In the genomic region with DNA sequence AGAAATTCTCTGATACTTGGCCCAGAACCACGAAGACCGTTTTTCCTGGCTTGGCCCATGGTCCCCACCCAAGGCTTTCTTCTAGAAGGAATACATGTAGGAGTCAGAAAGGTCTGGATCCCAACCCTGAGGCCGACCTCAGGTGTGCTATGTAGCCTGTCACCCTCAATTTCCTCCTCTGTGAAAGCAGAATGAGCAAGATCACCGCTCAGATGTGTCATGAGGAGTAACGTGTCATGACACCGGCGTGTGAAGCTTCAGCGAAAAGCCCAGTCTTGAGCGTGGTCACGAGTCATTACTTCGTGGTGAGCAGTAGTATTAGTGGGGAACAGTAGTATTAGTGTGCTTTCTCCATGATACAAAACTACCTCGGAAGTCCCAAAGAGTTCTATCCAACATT, we compare ENCODE assay signal across 8 cellular contexts.
A peak's percentile ranks its signal among the peaks of the same experiment; 100 is the strongest.
DNase-seq lines count a peak whose midpoint lies in the region; ATAC-seq and TF ChIP-seq lines count a peak whose summit lies in the region.

No MANE protein-coding gene starts in this region.

- H4K20me1 ChIP-seq in Karpas-422 (ENCODE audit: insufficient read depth, low read depth, low read length), result no peaks in the 10 kb centered on the region

- H3K79me2 ChIP-seq in Karpas-422 (ENCODE audit: low read length), result no peaks in the 10 kb centered on the region

- H3K4me1 Mint-ChIP-seq in activated T-cell treated with anti-CD3 and anti-CD28 coated beads, Interleukin-2, amount 50 U/mL, for 4 hours (ENCODE audit: low read depth), result peaks cover 17% of the 10 kb centered on the region

- intact Hi-C loops in right cardiac atrium (cut with DNase I), result loop anchor here in 3 of 4 donors (5.0 to 10.0 kb wide), 3 partner anchors 139 to 549 kb away; no protein-coding TSS in a partner anchor

- H3K4me2 ChIP-seq in Karpas-422 (ENCODE audit: low read depth, low read length, poor library complexity, severe bottlenecking), result no peak overlapping the region

- peak; percentile 42 for ATAC-seq in GM18511 (IDR thresholded peaks at IDR 0.05; ENCODE audit: unreplicated experiment)
- peak; percentile 88 to 89 for ATAC-seq in activated T-cell treated with anti-CD3 and anti-CD28 coated beads, Interleukin-2, amount 50 U/mL, for 4 hours
- ATAC-seq in right cardiac atrium, result no peak

- H3K36me3 ChIP-seq in Karpas-422 (ENCODE audit: insufficient read depth, low read length), result no peaks in the 10 kb centered on the region

- no peaks in the 10 kb centered on the region for H3K9me2 ChIP-seq in Karpas-422 (replicated peaks; ENCODE audit: insufficient read depth, low read length)

- no peaks in the 10 kb centered on the region for H3K9me3 Mint-ChIP-seq in activated T-cell treated with anti-CD3 and anti-CD28 coated beads, Interleukin-2, amount 50 U/mL, for 4 hours

- 91% methylated on average over 12 of the region's 12 CpGs for WGBS in right cardiac atrium

- no peak overlapping the region for H3K9ac ChIP-seq in Karpas-422 (ENCODE audit: low read length)

- H3K4me3 ChIP-seq in HFF-Myc (replicated peaks; ENCODE audit: low read depth, low read length) (no peak overlapping the region), Karpas-422 (ENCODE audit: low read length) (no peak overlapping the region), right cardiac atrium (ENCODE audit: low read length) (no peak overlapping the region)

- DNase-seq in HFF-Myc (ENCODE audit: extremely low read depth, low read depth) (peak; percentile 12), NCI-H146 (lab: John Stamatoyannopoulos, UW) (no peak), SW 1271 (lab: John Stamatoyannopoulos, UW) (no peak), Karpas-422 (no peak), right cardiac atrium (no peak)
- DNase-seq in activated T-cell treated with anti-CD3 and anti-CD28 coated beads, Interleukin-2, amount 50 U/mL, for 4 hours, result no peak
- peak; percentile 86 for DNase-seq in stimulated activated CD4-positive, alpha-beta T cell treated with anti-CD3 and anti-CD28 coated beads, Interleukin-1b, Interleukin-23, amount 100 ng/mL, for 48 hours

- no peak overlapping the region for H3K4me3 Mint-ChIP-seq in activated T-cell treated with anti-CD3 and anti-CD28 coated beads, Interleukin-2, amount 50 U/mL, for 4 hours

- no peak overlapping the region for H3K27ac ChIP-seq in Karpas-422 (ENCODE audit: low read length)
- H3K27ac ChIP-seq in right cardiac atrium (ENCODE audit: low read length), result no peak overlapping the region

- H3K36me3 Mint-ChIP-seq in activated T-cell treated with anti-CD3 and anti-CD28 coated beads, Interleukin-2, amount 50 U/mL, for 4 hours (ENCODE audit: insufficient read depth), result no peaks in the 10 kb centered on the region

- H3K27me3 Mint-ChIP-seq in activated T-cell treated with anti-CD3 and anti-CD28 coated beads, Interleukin-2, amount 50 U/mL, for 4 hours (ENCODE audit: low read depth), result peaks cover 4% of the 10 kb centered on the region

- H3K4me1 ChIP-seq in Karpas-422 (ENCODE audit: low read length), result peaks cover 9% of the 10 kb centered on the region
- H3K4me1 ChIP-seq in right cardiac atrium (ENCODE audit: control insufficient read depth, insufficient read depth, low read length), result no peaks in the 10 kb centered on the region

- no peak for TF ChIP-seq CTCF in HFF-Myc (IDR thresholded peaks at IDR 0.05; ENCODE audit: low read depth, low read length, missing control alignments)

- H3K27me3 ChIP-seq in Karpas-422 (ENCODE audit: low read length) (no peaks in the 10 kb centered on the region), right cardiac atrium (ENCODE audit: control insufficient read depth, insufficient read depth) (no peaks in the 10 kb centered on the region)

- H3K9me3 ChIP-seq in Karpas-422 (ENCODE audit: low read length) (no peaks in the 10 kb centered on the region), right cardiac atrium (ENCODE audit: control insufficient read depth, low read length) (no peaks in the 10 kb centered on the region)

- H2AFZ ChIP-seq in Karpas-422 (ENCODE audit: low read length), result no peak overlapping the region

Comparison
In these comparisons a context has a peak if more than half of its experiments do, and no peak if none do; other contexts are left out.
1. ATAC-seq: peak in GM18511 (single experiment) and activated T-cell treated with anti-CD3 and anti-CD28 coated beads, Interleukin-2, amount 50 U/mL, for 4 hours (2 of 2); none in right cardiac atrium (0 of 2).
2. DNase-seq: peak in HFF-Myc (single experiment) and stimulated activated CD4-positive, alpha-beta T cell treated with anti-CD3 and anti-CD28 coated beads, Interleukin-1b, Interleukin-23, amount 100 ng/mL, for 48 hours (single experiment); none in activated T-cell treated with anti-CD3 and anti-CD28 coated beads, Interleukin-2, amount 50 U/mL, for 4 hours (single experiment), NCI-H146 (single experiment), SW 1271 (0 of 2), Karpas-422 (single experiment) and right cardiac atrium (0 of 3).